15 cellular contexts compared by ENCODE assay signal in genomic region chr18:23572012-23572411, GRCh38.
"Had no signal": no experiment of that assay in that cellular context is flagged by ENCODE, and none has a peak within 500 bp of the region (broad histone marks: within the 10 kb centered on the region; RNA-seq: fewer than 3 reads in every experiment).

No MANE protein-coding gene starts in this region.

- H3K27me3 Mint-ChIP-seq: activated naive CD4-positive, alpha-beta T cell treated with anti-CD3 and anti-CD28 coated beads, Interleukin-2, amount 10 ng/mL, durations not matched to agents 7 days and 5 days had no signal

- H3K36me3 ChIP-seq: ovary had no signal

- DNase-seq: activated CD4-positive, alpha-beta T cell treated with anti-CD3 and anti-CD28 coated beads for 4 hours; activated naive CD4-positive, alpha-beta T cell treated with anti-CD3 and anti-CD28 coated beads, Interleukin-2, amount 10 ng/mL, durations not matched to agents 7 days and 5 days; central memory CD4-positive, alpha-beta T cell; cortex of kidney; effector CD8-positive, alpha-beta T cell; heart left ventricle; left lung; mesendoderm; ovary; SIG-M5; stimulated activated CD4-positive, alpha-beta T cell treated with anti-CD3 and anti-CD28 coated beads, Interleukin-15, amount 100 ng/mL, for 24 hours; stimulated activated CD4-positive, alpha-beta T cell treated with anti-CD3 and anti-CD28 coated beads, Interleukin-4, amount 100 ng/mL, for 24 hours; thyroid gland; WERI-Rb-1 had no signal

- H3K9me3 Mint-ChIP-seq: activated naive CD4-positive, alpha-beta T cell treated with anti-CD3 and anti-CD28 coated beads, Interleukin-2, amount 10 ng/mL, durations not matched to agents 7 days and 5 days; neural crest cell had no signal

- H3K27ac ChIP-seq: ovary, thyroid gland, WERI-Rb-1 had no signal

- H3K9me3 ChIP-seq: heart left ventricle, left lung, ovary, thyroid gland had no signal

- H3K27ac Mint-ChIP-seq: activated naive CD4-positive, alpha-beta T cell treated with anti-CD3 and anti-CD28 coated beads, Interleukin-2, amount 10 ng/mL, durations not matched to agents 7 days and 5 days had no signal

- H3K4me3 Mint-ChIP-seq: activated naive CD4-positive, alpha-beta T cell treated with anti-CD3 and anti-CD28 coated beads, Interleukin-2, amount 10 ng/mL, durations not matched to agents 7 days and 5 days; neural crest cell had no signal

- H3K27me3 ChIP-seq: heart left ventricle, left lung, ovary, thyroid gland had no signal

- ATAC-seq: left lung had no signal

- H3K4me3 ChIP-seq: heart left ventricle, left lung, ovary, thyroid gland had no signal
